1 cellular context compared by ENCODE assay signal in genomic region chr16:81830845-81831600, GRCh38.
TF ChIP-seq lines count a peak whose summit lies in the region.

No MANE protein-coding gene starts in this region.

TF ChIP-seq in K562, 482 proteins besides CTCF, POLR2A, EP300 and RAD21 (continued from another document):
- no peak for TF ChIP-seq ZNF512 (tag; IDR thresholded peaks at IDR 0.05)
- TF ChIP-seq ZNF280B (CRISPR knock-in tag; IDR thresholded peaks at IDR 0.05): no peak
- TF ChIP-seq ZFP36 (IDR thresholded peaks at IDR 0.05; ENCODE audit: low read depth, low read length, partially characterized antibody): peak; percentile 98
- peak; percentile 84 for TF ChIP-seq ZNF436 (CRISPR knock-in tag; IDR thresholded peaks at IDR 0.05)
- no peak for TF ChIP-seq CBFA2T3 (IDR thresholded peaks at IDR 0.05)
- TF ChIP-seq ZBTB17 (CRISPR knock-in tag; IDR thresholded peaks at IDR 0.05): no peak
- no peak for TF ChIP-seq KLF6 (CRISPR knock-in tag; IDR thresholded peaks at IDR 0.05; ENCODE audit: borderline replicate concordance)
- no peak for TF ChIP-seq RBM17 (IDR thresholded peaks at IDR 0.05; ENCODE audit: borderline replicate concordance, low read depth, low read length)
- TF ChIP-seq KAT8 (IDR thresholded peaks at IDR 0.05; ENCODE audit: low read depth): no peak
- peak; percentile 34; the same call in 1 of the 2 replicates for TF ChIP-seq SMARCA5 (IDR thresholded peaks at IDR 0.05)
- no peak for TF ChIP-seq ELF2 (CRISPR knock-in tag; IDR thresholded peaks at IDR 0.05)
- TF ChIP-seq RBM25 (IDR thresholded peaks at IDR 0.05; ENCODE audit: low read depth, low read length, severe bottlenecking): peak; percentile 69
- 0 out of 2 replicates have a peak, but pooled peaks have one; percentile 21 for TF ChIP-seq ZNF766 (CRISPR knock-in tag; conservative IDR thresholded peaks at IDR 0.05)
- no peak for TF ChIP-seq TEAD4 (IDR thresholded peaks at IDR 0.05; ENCODE audit: low read length)
- no peak for TF ChIP-seq TEAD4 (CRISPR knock-in tag; IDR thresholded peaks at IDR 0.05; ENCODE audit: borderline replicate concordance)
- no peak for TF ChIP-seq GTF2F1 (IDR thresholded peaks at IDR 0.05; ENCODE audit: low read depth, low read length)
- no peak for TF ChIP-seq LARP7 (IDR thresholded peaks at IDR 0.05)
- no peak for TF ChIP-seq EP400 (IDR thresholded peaks at IDR 0.05)
- no peak for TF ChIP-seq CBX8 (IDR thresholded peaks at IDR 0.05; ENCODE audit: borderline replicate concordance, extremely low read depth, low read depth, low read length, poor library complexity, severe bottlenecking)
- no peak for TF ChIP-seq BACH1 (tag; IDR thresholded peaks at IDR 0.05)
- TF ChIP-seq BCOR (IDR thresholded peaks at IDR 0.05): 0 out of 2 replicates have a peak, but pooled peaks have one; percentile 15
